In the genomic region with DNA sequence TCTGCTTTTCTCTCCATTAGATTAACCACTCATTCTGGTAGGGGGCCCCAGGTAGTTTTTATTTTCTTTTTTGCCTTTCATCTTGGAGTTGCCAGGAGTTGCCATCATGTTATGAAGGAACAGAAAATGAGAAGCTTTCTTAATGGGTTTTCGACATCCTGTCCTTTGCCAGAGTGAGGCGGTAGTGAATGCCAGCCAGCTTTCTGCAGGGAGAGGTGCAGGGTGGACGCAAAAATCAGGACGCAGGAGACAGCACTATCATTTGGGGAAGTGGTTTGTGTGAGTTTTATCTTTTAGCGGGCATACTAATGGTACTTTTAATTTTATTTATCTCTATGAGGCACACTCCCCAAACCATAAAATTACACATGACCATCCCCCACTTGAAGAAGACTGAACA, we compare ENCODE assay signal across 8 cellular contexts. TPM values are rescaled to one million over a fixed set of nuclear protein-coding genes. Genes with fewer than 3 reads are reported as not detected.
DNase-seq lines count a peak whose midpoint lies in the region; ATAC-seq and TF ChIP-seq lines count a peak whose summit lies in the region.

No MANE protein-coding gene starts in this region.

- no peak for TF ChIP-seq EP300 in transverse colon (IDR thresholded peaks at IDR 0.05; ENCODE audit: low read depth)

- peak overlapping the region; percentile 89 to 94 (median 91) for H3K27ac ChIP-seq in transverse colon

- in situ Hi-C loops in astrocyte of the spinal cord (cut with HindIII; ENCODE audit: low sequenced_read_pairs): no loop called here
- in situ Hi-C loops in transverse colon (cut with MboI; ENCODE audit: low pct_ligation_motif_present in 1 of 4, low pct_unique_long_range_greater_than_20kb in 1 of 4, low sequenced_read_pairs in 3 of 4): no loop called here

- no peak for ATAC-seq in activated naive CD4-positive, alpha-beta T cell treated with anti-CD3 and anti-CD28 coated beads, Interleukin-2, amount 50 U/mL, for 72 hours
- ATAC-seq in esophagus mucosa: no peak

- no peaks in the 10 kb centered on the region for H3K9me2 ChIP-seq in Loucy (replicated peaks; ENCODE audit: low read depth, low read length)

- no peaks in the 10 kb centered on the region for H3K36me3 ChIP-seq in Loucy (ENCODE audit: insufficient read depth, low read length)
- H3K36me3 ChIP-seq in transverse colon: no peaks in the 10 kb centered on the region

- H3K4me1 ChIP-seq in Loucy (ENCODE audit: insufficient read depth, low read length, poor library complexity, severe bottlenecking): peaks cover 24% of the 10 kb centered on the region
- peaks cover 0 to 30% (median 18%) of the 10 kb centered on the region in 4 donors for H3K4me1 ChIP-seq in transverse colon

- intact Hi-C loops in transverse colon (cut with DNase I; ENCODE audit: low total_unique reads): no loop called here

- 18 to 23% methylated on average over 5 of the region's 5 CpGs for WGBS in transverse colon (ENCODE audit: low coverage in 1 of 2), 2 donors

- peaks cover 3% of the 10 kb centered on the region for H4K20me1 ChIP-seq in Loucy (ENCODE audit: insufficient read depth, low read length, poor library complexity, severe bottlenecking)

- no peaks in the 10 kb centered on the region for H3F3A ChIP-seq in Loucy (ENCODE audit: low read depth)

- peak overlapping the region; percentile 78 for H3K9ac ChIP-seq in Loucy (ENCODE audit: low read depth, low read length, poor library complexity, severe bottlenecking)

- TF ChIP-seq CTCF in Loucy (conservative IDR thresholded peaks at IDR 0.05; ENCODE audit: low read length) (peak; percentile 57), astrocyte of the spinal cord (IDR thresholded peaks at IDR 0.05; ENCODE audit: low read depth, low read length) (peak; percentile 38), transverse colon (IDR thresholded peaks at IDR 0.05) (no peak)

- H3K27me3 ChIP-seq in Loucy (ENCODE audit: insufficient read depth, low read length, poor library complexity, severe bottlenecking) (no peaks in the 10 kb centered on the region), transverse colon (peaks cover 34% of the 10 kb centered on the region)

- peak overlapping the region; percentile 94 for H3K4me2 ChIP-seq in Loucy (ENCODE audit: low read depth, low read length, poor library complexity, severe bottlenecking)

- no peak overlapping the region for H2AFZ ChIP-seq in Loucy (ENCODE audit: low read length)

- H3K36me3 Mint-ChIP-seq in activated naive CD4-positive, alpha-beta T cell treated with anti-CD3 and anti-CD28 coated beads, Interleukin-2, amount 50 U/mL, for 72 hours: no peaks in the 10 kb centered on the region

- peaks cover 17% of the 10 kb centered on the region for H3K79me2 ChIP-seq in Loucy (ENCODE audit: insufficient read depth, low read length)

- H3K9me3 ChIP-seq in Loucy (ENCODE audit: insufficient read depth, low read depth, low read length): no peaks in the 10 kb centered on the region
- H3K9me3 ChIP-seq in transverse colon: no peaks in the 10 kb centered on the region

- no peaks in the 10 kb centered on the region for H3K9me3 Mint-ChIP-seq in activated naive CD4-positive, alpha-beta T cell treated with anti-CD3 and anti-CD28 coated beads, Interleukin-2, amount 50 U/mL, for 72 hours

- DNase-seq in CD1c-positive myeloid dendritic cell (ENCODE audit: extremely low spot score): peak; percentile 42
- DNase-seq in astrocyte of the spinal cord (ENCODE audit: low read depth, low spot score): peak; percentile 58
- DNase-seq in kidney glomerular epithelial cell (lab: John Stamatoyannopoulos, UW): peak; percentile 18
- no peak for DNase-seq in transverse colon
- DNase-seq in activated naive CD4-positive, alpha-beta T cell treated with anti-CD3 and anti-CD28 coated beads, Interleukin-2, amount 50 U/mL, for 72 hours (ENCODE audit: low spot score in 2 of 2): no peak
- no peak for DNase-seq in NCI-H2227 (lab: John Stamatoyannopoulos, UW; ENCODE audit: unreplicated experiment)

- H3K27ac Mint-ChIP-seq in activated naive CD4-positive, alpha-beta T cell treated with anti-CD3 and anti-CD28 coated beads, Interleukin-2, amount 50 U/mL, for 72 hours: no peak overlapping the region

- H3K4me3 ChIP-seq in Loucy (ENCODE audit: low read length, poor library complexity, severe bottlenecking) (peak overlapping the region; percentile 96), astrocyte of the spinal cord (ENCODE audit: low read depth, low read length) (peak overlapping the region; percentile 90), transverse colon (peak overlapping the region; percentile 58 to 86 (median 72))

- no peak for TF ChIP-seq POLR2A in transverse colon (IDR thresholded peaks at IDR 0.05)

RNA-seq across cellular contexts. Expression of a gene that starts 1.7 kb away (rescaled TPM):
- 100 to 1,000 TPM in 1 of 4 donors, 10 to 100 TPM in 3; 13.1 to 332 (median 23.5) TPM for total RNA-seq in transverse colon
- total RNA-seq in activated naive CD4-positive, alpha-beta T cell treated with anti-CD3 and anti-CD28 coated beads, Interleukin-2, amount 50 U/mL, for 72 hours: under 1 TPM; 0.46 to 0.56 TPM
- 4.3 TPM for total RNA-seq in esophagus mucosa

Comparison
In these comparisons a context has a peak if more than half of its experiments do, and no peak if none do; other contexts are left out.
1. DNase-seq: peak in CD1c-positive myeloid dendritic cell (single experiment), astrocyte of the spinal cord (single experiment) and kidney glomerular epithelial cell (single experiment); none in transverse colon (single experiment), activated naive CD4-positive, alpha-beta T cell treated with anti-CD3 and anti-CD28 coated beads, Interleukin-2, amount 50 U/mL, for 72 hours (0 of 2) and NCI-H2227 (single experiment).
2. CTCF ChIP-seq: peak in Loucy (single experiment) and astrocyte of the spinal cord (single experiment); none in transverse colon (0 of 5).
3. Peak in every context shown above with its lines, with median percentiles within 50 percentile points of each other: H3K4me3 ChIP-seq.